Comparison of ENCODE assay signal across 1 cellular context in the genomic region with DNA sequence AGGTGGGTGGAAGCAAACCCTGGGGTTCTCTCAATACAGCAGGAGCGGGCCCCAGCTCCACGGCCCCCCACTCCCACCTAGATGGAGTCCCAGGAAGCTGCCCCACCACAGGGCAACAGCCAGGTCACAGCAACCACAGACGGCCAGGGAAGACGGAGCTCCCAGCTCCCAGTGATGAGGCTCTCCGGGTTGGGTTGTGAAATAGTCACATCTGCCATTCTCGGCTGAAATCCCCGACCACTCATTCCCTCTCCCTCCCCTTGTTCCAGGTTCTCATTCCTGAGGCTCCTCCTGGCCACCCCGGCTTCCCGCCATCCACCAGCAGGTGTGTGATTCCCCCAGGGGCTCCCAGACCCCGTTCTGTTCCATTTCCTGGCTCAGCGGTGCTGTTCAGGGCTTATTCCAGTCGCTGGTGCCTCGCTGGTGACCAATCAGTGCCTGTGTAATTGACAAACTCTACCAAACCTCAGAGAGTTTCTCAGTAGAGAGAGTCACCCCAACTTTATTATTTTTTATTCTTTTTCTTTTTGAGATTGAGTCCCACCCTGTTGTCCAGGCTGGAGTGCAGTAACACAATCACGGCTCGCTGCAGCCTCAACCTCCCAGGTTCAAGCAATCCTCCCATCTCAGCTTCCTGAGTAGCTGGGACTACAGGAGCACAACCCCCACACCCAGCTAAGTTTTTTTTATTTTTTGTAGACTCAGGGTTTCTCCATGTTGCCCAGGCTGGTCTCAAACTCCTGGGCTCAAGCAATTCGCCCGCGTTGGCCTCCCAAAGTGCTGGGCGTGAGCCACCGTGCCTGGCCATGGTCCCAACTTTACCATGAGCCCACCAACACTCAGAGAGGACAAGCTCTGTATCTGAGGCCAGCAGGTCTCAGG.
TF ChIP-seq lines count a peak whose summit lies in the region.

No MANE protein-coding gene starts in this region.

TF ChIP-seq in GM23338, 12 proteins besides CTCF, POLR2A, EP300 and RAD21 (continued from another document):
- TF ChIP-seq, protein P1, sequence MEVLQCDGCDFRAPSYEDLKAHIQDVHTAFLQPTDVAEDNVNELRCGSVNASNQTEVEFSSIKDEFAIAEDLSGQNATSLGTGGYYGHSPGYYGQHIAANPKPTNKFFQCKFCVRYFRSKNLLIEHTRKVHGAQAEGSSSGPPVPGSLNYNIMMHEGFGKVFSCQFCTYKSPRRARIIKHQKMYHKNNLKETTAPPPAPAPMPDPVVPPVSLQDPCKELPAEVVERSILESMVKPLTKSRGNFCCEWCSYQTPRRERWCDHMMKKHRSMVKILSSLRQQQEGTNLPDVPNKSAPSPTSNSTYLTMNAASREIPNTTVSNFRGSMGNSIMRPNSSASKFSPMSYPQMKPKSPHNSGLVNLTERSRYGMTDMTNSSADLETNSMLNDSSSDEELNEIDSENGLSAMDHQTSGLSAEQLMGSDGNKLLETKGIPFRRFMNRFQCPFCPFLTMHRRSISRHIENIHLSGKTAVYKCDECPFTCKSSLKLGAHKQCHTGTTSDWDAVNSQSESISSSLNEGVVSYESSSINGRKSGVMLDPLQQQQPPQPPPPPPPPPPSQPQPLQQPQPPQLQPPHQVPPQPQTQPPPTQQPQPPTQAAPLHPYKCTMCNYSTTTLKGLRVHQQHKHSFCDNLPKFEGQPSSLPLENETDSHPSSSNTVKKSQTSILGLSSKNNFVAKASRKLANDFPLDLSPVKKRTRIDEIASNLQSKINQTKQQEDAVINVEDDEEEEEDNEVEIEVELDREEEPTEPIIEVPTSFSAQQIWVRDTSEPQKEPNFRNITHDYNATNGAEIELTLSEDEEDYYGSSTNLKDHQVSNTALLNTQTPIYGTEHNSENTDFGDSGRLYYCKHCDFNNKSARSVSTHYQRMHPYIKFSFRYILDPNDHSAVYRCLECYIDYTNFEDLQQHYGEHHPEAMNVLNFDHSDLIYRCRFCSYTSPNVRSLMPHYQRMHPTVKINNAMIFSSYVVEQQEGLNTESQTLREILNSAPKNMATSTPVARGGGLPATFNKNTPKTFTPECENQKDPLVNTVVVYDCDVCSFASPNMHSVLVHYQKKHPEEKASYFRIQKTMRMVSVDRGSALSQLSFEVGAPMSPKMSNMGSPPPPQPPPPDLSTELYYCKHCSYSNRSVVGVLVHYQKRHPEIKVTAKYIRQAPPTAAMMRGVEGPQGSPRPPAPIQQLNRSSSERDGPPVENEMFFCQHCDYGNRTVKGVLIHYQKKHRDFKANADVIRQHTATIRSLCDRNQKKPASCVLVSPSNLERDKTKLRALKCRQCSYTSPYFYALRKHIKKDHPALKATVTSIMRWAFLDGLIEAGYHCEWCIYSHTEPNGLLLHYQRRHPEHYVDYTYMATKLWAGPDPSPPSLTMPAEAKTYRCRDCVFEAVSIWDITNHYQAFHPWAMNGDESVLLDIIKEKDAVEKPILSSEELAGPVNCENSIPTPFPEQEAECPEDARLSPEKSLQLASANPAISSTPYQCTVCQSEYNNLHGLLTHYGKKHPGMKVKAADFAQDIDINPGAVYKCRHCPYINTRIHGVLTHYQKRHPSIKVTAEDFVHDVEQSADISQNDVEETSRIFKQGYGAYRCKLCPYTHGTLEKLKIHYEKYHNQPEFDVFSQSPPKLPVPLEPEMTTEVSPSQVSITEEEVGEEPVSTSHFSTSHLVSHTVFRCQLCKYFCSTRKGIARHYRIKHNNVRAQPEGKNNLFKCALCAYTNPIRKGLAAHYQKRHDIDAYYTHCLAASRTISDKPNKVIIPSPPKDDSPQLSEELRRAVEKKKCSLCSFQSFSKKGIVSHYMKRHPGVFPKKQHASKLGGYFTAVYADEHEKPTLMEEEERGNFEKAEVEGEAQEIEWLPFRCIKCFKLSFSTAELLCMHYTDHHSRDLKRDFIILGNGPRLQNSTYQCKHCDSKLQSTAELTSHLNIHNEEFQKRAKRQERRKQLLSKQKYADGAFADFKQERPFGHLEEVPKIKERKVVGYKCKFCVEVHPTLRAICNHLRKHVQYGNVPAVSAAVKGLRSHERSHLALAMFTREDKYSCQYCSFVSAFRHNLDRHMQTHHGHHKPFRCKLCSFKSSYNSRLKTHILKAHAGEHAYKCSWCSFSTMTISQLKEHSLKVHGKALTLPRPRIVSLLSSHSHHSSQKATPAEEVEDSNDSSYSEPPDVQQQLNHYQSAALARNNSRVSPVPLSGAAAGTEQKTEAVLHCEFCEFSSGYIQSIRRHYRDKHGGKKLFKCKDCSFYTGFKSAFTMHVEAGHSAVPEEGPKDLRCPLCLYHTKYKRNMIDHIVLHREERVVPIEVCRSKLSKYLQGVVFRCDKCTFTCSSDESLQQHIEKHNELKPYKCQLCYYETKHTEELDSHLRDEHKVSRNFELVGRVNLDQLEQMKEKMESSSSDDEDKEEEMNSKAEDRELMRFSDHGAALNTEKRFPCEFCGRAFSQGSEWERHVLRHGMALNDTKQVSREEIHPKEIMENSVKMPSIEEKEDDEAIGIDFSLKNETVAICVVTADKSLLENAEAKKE (CRISPR knock-in tag; IDR thresholded peaks at IDR 0.05) = no peak
- TF ChIP-seq EZH2 (IDR thresholded peaks at IDR 0.05; ENCODE audit: low read depth, unreplicated experiment) (no peak), EZH2phosphoT487 (IDR thresholded peaks at IDR 0.05; ENCODE audit: unreplicated experiment) (no peak), JUNB (IDR thresholded peaks at IDR 0.05; ENCODE audit: unreplicated experiment) (no peak), ZNF331 (CRISPR knock-in tag; IDR thresholded peaks at IDR 0.05; ENCODE audit: low read depth) (no peak), POLR2AphosphoS5 (IDR thresholded peaks at IDR 0.05; ENCODE audit: low read depth) (no peak)
